16 cellular contexts compared by ENCODE assay signal in the genomic region with DNA sequence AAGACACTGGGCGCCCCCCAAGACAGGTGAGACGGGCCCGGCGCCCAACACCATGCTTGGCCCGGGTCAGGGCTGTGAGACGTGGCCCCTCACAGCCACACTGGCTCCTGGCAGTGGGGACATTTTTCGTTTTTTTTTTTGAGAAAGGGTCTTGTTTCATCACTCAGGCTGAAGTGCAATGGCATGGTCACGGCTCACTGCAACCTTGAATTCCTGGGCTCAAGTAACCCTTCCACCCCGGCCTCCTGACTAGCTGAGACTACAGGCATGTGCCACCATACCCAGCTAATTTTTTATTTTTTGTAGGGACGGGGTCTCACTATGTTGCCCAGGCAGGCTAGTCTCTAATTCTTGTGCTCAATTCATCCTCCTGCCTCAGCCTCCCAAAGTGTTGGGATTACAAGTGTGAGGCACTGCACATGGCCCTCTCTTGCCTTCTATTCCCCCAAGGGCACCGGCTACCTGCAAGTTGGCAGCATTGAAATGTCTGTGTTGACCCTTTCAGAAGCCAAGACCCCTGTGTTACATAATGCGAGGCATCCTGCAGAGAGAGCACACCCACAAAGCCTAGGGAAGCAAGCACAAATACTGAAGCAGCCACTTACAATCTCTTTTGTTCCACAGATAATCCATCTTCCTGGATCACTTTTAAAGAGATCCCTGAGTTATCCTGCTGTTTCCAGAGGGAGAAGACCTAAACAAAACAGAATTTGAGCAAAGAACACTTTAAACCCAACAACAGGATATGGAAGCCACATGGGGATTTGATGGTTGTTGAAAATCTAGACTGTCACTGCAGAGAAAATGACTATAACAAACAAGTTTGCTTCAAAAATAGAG. TPM values are rescaled to one million over a fixed set of nuclear protein-coding genes. Genes with fewer than 3 reads are reported as not detected.
A peak's percentile ranks its signal among the peaks of the same experiment; 100 is the strongest.
DNase-seq lines count a peak whose midpoint lies in the region; ATAC-seq and TF ChIP-seq lines count a peak whose summit lies in the region.
"Had no signal": no experiment of that assay in that cellular context is flagged by ENCODE, and none has a peak within 500 bp of the region (broad histone marks: within the 10 kb centered on the region; RNA-seq: fewer than 3 reads in every experiment).

No MANE protein-coding gene starts in this region.

- 91% methylated on average over 12 of the region's 12 CpGs for WGBS in heart right ventricle, 2 donors
- WGBS in thyroid gland, 2 donors: 50 to 52% methylated on average over 10 to 11 of the region's 12 CpGs
- 86 to 87% methylated on average over 8 to 10 of the region's 12 CpGs for WGBS in body of pancreas, 2 donors

- H3K4me3 Mint-ChIP-seq in nephron progenitor cell: no peak overlapping the region
- H3K4me3 Mint-ChIP-seq: CD4-positive, alpha-beta T cell had no signal

- TF ChIP-seq POLR2A in thyroid gland (IDR thresholded peaks at IDR 0.05) (no peak), body of pancreas (IDR thresholded peaks at IDR 0.05) (no peak)

- ATAC-seq in heart right ventricle (peak; percentile 9 to 64 (median 47)), body of pancreas (no peak)
- ATAC-seq: Panc1 had no signal

- H3K27me3 Mint-ChIP-seq in nephron progenitor cell (ENCODE audit: low read depth, poor library complexity): peaks cover 3% of the 10 kb centered on the region
- H3K27me3 Mint-ChIP-seq: CD4-positive, alpha-beta T cell had no signal

- no peaks in the 10 kb centered on the region for H3K9me3 Mint-ChIP-seq in nephron progenitor cell
- H3K9me3 Mint-ChIP-seq: CD4-positive, alpha-beta T cell had no signal

- H3K4me1 Mint-ChIP-seq in nephron progenitor cell: peaks cover 31% of the 10 kb centered on the region

- peaks cover 0 to 100% (median 63%) of the 10 kb centered on the region in 9 donors for H3K36me3 ChIP-seq in heart right ventricle
- H3K36me3 ChIP-seq in right atrium auricular region: peaks cover 74% of the 10 kb centered on the region
- no peaks in the 10 kb centered on the region for H3K36me3 ChIP-seq in thyroid gland
- H3K36me3 ChIP-seq in body of pancreas (replicated peaks in 1 of 2; ENCODE audit: insufficient read depth in 1 of 2, low read depth in 2 of 2): peaks cover 0 to 11% of the 10 kb centered on the region in 2 donors

- no peak overlapping the region for H3K4me3 ChIP-seq in heart right ventricle
- H3K4me3 ChIP-seq in right atrium auricular region: no peak overlapping the region
- H3K4me3 ChIP-seq in thyroid gland (replicated peaks in 1 of 3): no peak overlapping the region
- H3K4me3 ChIP-seq in body of pancreas: no peak overlapping the region
- H3K4me3 ChIP-seq: HAP-1, SK-N-MC had no signal

- H3K9me3 ChIP-seq in heart right ventricle (no peaks in the 10 kb centered on the region), right atrium auricular region (no peaks in the 10 kb centered on the region), thyroid gland (no peaks in the 10 kb centered on the region), body of pancreas (no peaks in the 10 kb centered on the region)
- H3K9me3 ChIP-seq: HAP-1 had no signal

- H3K36me3 Mint-ChIP-seq in nephron progenitor cell (ENCODE audit: low read depth): peaks cover 39% of the 10 kb centered on the region

- H3K27me3 ChIP-seq in heart right ventricle (no peaks in the 10 kb centered on the region), right atrium auricular region (no peaks in the 10 kb centered on the region), thyroid gland (no peaks in the 10 kb centered on the region), body of pancreas (no peaks in the 10 kb centered on the region)

- intact Hi-C loops in heart right ventricle (cut with DNase I) (no loop called here), thyroid gland (cut with DNase I) (no loop called here), body of pancreas (cut with DNase I) (no loop called here)

- H3K27ac ChIP-seq in heart right ventricle (peak overlapping the region in 7 of 10 donors; percentile 26 to 64 (median 48)), right atrium auricular region (no peak overlapping the region), angular gyrus (ENCODE audit: low read depth, low read length) (peak overlapping the region; percentile 31), thyroid gland (peak overlapping the region; percentile 64 to 79 (median 73)), body of pancreas (no peak overlapping the region)
- H3K27ac ChIP-seq: KMS-11, SK-N-MC had no signal

- H3K4me1 ChIP-seq in heart right ventricle: peaks cover 0 to 21% (median 3%) of the 10 kb centered on the region in 9 donors
- H3K4me1 ChIP-seq in right atrium auricular region: no peaks in the 10 kb centered on the region
- H3K4me1 ChIP-seq in thyroid gland: peaks cover 13 to 32% of the 10 kb centered on the region in 2 donors
- H3K4me1 ChIP-seq in body of pancreas: no peaks in the 10 kb centered on the region
- H3K4me1 ChIP-seq: HAP-1 had no signal

- peak overlapping the region; percentile 84 for H3K27ac Mint-ChIP-seq in nephron progenitor cell
- H3K27ac Mint-ChIP-seq: CD4-positive, alpha-beta T cell had no signal

- TF ChIP-seq CTCF in heart right ventricle (IDR thresholded peaks at IDR 0.05) (no peak), right atrium auricular region (IDR thresholded peaks at IDR 0.05) (no peak), nephron progenitor cell (IDR thresholded peaks at IDR 0.05) (no peak), thyroid gland (IDR thresholded peaks at IDR 0.05) (no peak), body of pancreas (IDR thresholded peaks at IDR 0.05) (no peak)

- DNase-seq in heart right ventricle (no peak), right atrium auricular region (ENCODE audit: low spot score) (no peak), nephron progenitor cell (no peak), thyroid gland (peak; percentile 73 to 80), HPDE6-E6E7 (ENCODE audit: extremely low spot score) (no peak), 8988T (no peak), body of pancreas (no peak)
- DNase-seq: CD4-positive, alpha-beta T cell; NCI-H1436; NCI-H2029; NCI-H510A treated with DMSO at 0.1 percent for 48 hours had no signal

RNA-seq across cellular contexts. Expression of gene SLC4A11, which starts 57.5 kb away (rescaled TPM):
- total RNA-seq in heart right ventricle (1 to 10 TPM in 1 of 10 donors, under 1 TPM in 9; 0.06 to 1.6 (median 0.45) TPM), right atrium auricular region (under 1 TPM in 1 of 2 donors, not detected in 1; 0.16 TPM), thyroid gland (100 to 1,000 TPM in 2 of 4 donors, 10 to 100 TPM in 2; 26.3 to 133 (median 85.8) TPM), body of pancreas (under 1 TPM in 1 of 2 donors, not detected in 1; 0.52 TPM)
- under 1 TPM; 0.19 to 0.51 TPM for polyA plus RNA-seq in heart right ventricle

Comparison
In these comparisons a context has a peak if more than half of its experiments do, and no peak if none do; other contexts are left out.
1. H3K27ac ChIP-seq: peak in heart right ventricle (7 of 10), angular gyrus (single experiment) and thyroid gland (3 of 3); none in right atrium auricular region (0 of 2) and body of pancreas (0 of 4).
2. DNase-seq: peak in thyroid gland (2 of 2); none in heart right ventricle (0 of 2), right atrium auricular region (single experiment), nephron progenitor cell (single experiment), HPDE6-E6E7 (single experiment), 8988T (single experiment) and body of pancreas (0 of 4).
3. RNA of gene SLC4A11, which starts 57.5 kb away (total RNA-seq): 26.3 to 133 TPM in thyroid gland; 0.52 TPM in body of pancreas, 0.06 to 1.6 TPM in heart right ventricle and 0.16 TPM in right atrium auricular region; every median in the first group is over 10 times any median in the second.